ENCODE assay signal across 29 cellular contexts in genomic region chr11:22860241-22860640, GRCh38. TPM values are rescaled to one million over a fixed set of nuclear protein-coding genes. Genes with fewer than 3 reads are reported as not detected.
"Had no signal": no experiment of that assay in that cellular context is flagged by ENCODE, and none has a peak within 500 bp of the region (broad histone marks: within the 10 kb centered on the region; RNA-seq: fewer than 3 reads in every experiment).

TSS of gene CCDC179 (minus strand) at chr11:22860474. CDS start at chr11:22860421, 53 bp downstream.

- H3K9ac ChIP-seq: KMS-11, SK-N-SH had no signal

- H3K4me1 ChIP-seq: ascending aorta, body of pancreas, SJCRH30 had no signal

- H3K27ac ChIP-seq: ascending aorta, body of pancreas, KMS-11, SJCRH30, WERI-Rb-1 had no signal

- H3K4me3 ChIP-seq: ascending aorta, body of pancreas, SJCRH30 had no signal

- H3K36me3 ChIP-seq: ascending aorta, SJCRH30, WERI-Rb-1 had no signal

- H3K9me3 ChIP-seq: body of pancreas, SJCRH30, SK-N-SH had no signal

- H3K4me3 Mint-ChIP-seq: activated CD8-positive, alpha-beta T cell treated with anti-CD3 and anti-CD28 coated beads for 36 hours; activated naive CD4-positive, alpha-beta T cell treated with anti-CD3 and anti-CD28 coated beads, Interleukin-2, amount 50 U/mL, for 24 hours; activated T-cell treated with anti-CD3 and anti-CD28 coated beads, Interleukin-2, amount 50 U/mL, for 72 hours had no signal

- H3K9me3 Mint-ChIP-seq: activated CD8-positive, alpha-beta T cell treated with anti-CD3 and anti-CD28 coated beads for 36 hours; activated T-cell treated with anti-CD3 and anti-CD28 coated beads, Interleukin-2, amount 50 U/mL, for 72 hours had no signal

- H3K9me2 ChIP-seq: SK-N-SH had no signal

- DNase-seq: activated CD4-positive, alpha-beta T cell treated with anti-CD3 and anti-CD28 coated beads for 4 hours; activated CD8-positive, alpha-beta memory T cell treated with anti-CD3 and anti-CD28 coated beads, Interleukin-2, amount 50 U/mL, for 4 hours; activated CD8-positive, alpha-beta T cell treated with anti-CD3 and anti-CD28 coated beads for 36 hours; activated T-cell treated with anti-CD3 and anti-CD28 coated beads, Interleukin-2, amount 50 U/mL, for 72 hours; body of pancreas; central memory CD4-positive, alpha-beta T cell; NCI-H1092; NCI-H1417; NCI-H1930; NCI-H2171; NCI-H2227 treated with DMSO at 0.1 percent for 48 hours; NCI-H510A; NCI-H526 treated with DMSO at 0.1 percent for 48 hours; NCI-H82; NK-92 treated with Interleukin-12 subunit alpha and Interleukin-12 subunit beta, amount 100 ng/mL, for 24 hours; Right ventricle myocardium superior; RPMI8226; SJCRH30; SK-N-SH; T-helper 1 cell; WERI-Rb-1 had no signal

- H3K27me3 Mint-ChIP-seq: activated CD8-positive, alpha-beta T cell treated with anti-CD3 and anti-CD28 coated beads for 36 hours; activated naive CD4-positive, alpha-beta T cell treated with anti-CD3 and anti-CD28 coated beads, Interleukin-2, amount 50 U/mL, for 24 hours had no signal

- H3K4me2 ChIP-seq: KMS-11, SK-N-SH had no signal

- H3K4me1 Mint-ChIP-seq: activated naive CD4-positive, alpha-beta T cell treated with anti-CD3 and anti-CD28 coated beads, Interleukin-2, amount 50 U/mL, for 24 hours had no signal

- H3K27me3 ChIP-seq: ascending aorta, body of pancreas, SJCRH30 had no signal

- ATAC-seq: activated CD4-positive, CD25-positive, alpha-beta regulatory T cell treated with anti-CD3 and anti-CD28 coated beads, Interleukin-2, amount 50 U/mL, for 24 hours; activated CD8-positive, alpha-beta T cell treated with anti-CD3 and anti-CD28 coated beads for 36 hours; activated T-cell treated with anti-CD3 and anti-CD28 coated beads, Interleukin-2, amount 50 U/mL, for 72 hours; body of pancreas; Panc1 had no signal

- FAIRE-seq: bronchial epithelial cell had no signal

- H3K27ac Mint-ChIP-seq: activated CD8-positive, alpha-beta T cell treated with anti-CD3 and anti-CD28 coated beads for 36 hours; activated naive CD4-positive, alpha-beta T cell treated with anti-CD3 and anti-CD28 coated beads, Interleukin-2, amount 50 U/mL, for 24 hours; activated T-cell treated with anti-CD3 and anti-CD28 coated beads, Interleukin-2, amount 50 U/mL, for 72 hours had no signal

RNA-seq across cellular contexts. Expression of gene CCDC179, which starts in this region (rescaled TPM):
- total RNA-seq: activated CD8-positive, alpha-beta T cell treated with anti-CD3 and anti-CD28 coated beads for 36 hours; activated T-cell treated with anti-CD3 and anti-CD28 coated beads, Interleukin-2, amount 50 U/mL, for 72 hours; ascending aorta; body of pancreas; bronchial epithelial cell; MCF 10A; Right ventricle myocardium superior; SJCRH30; T-helper 2 cell treated with Interferon-gamma antibody and Interleukin-4, amounts not matched to agents 100 ng/mL and 5 ng/mL, for 36 hours had no signal
- polyA plus RNA-seq: SK-N-SH had no signal
